Comparison of ENCODE assay signal across 27 cellular contexts in genomic region chr12:105292705-105293104, GRCh38. TPM values are rescaled to one million over a fixed set of nuclear protein-coding genes. Genes with fewer than 3 reads are reported as not detected.
DNase-seq lines count a peak whose midpoint lies in the region; ATAC-seq and TF ChIP-seq lines count a peak whose summit lies in the region.
"Had no signal": no experiment of that assay in that cellular context is flagged by ENCODE, and none has a peak within 500 bp of the region (broad histone marks: within the 10 kb centered on the region; RNA-seq: fewer than 3 reads in every experiment).

No MANE protein-coding gene starts in this region.

- H3K14ac ChIP-seq in IMR-90 (replicated peaks; ENCODE audit: low read depth, low read length) = no peak overlapping the region

- H3K27me3 ChIP-seq in IMR-90 (ENCODE audit: control insufficient read depth, insufficient read depth, low read length) = no peaks in the 10 kb centered on the region
- H3K27me3 ChIP-seq: foreskin keratinocyte, left lung, Peyer's patch, SJCRH30, spleen, uterus had no signal

- H4K91ac ChIP-seq in IMR-90 (ENCODE audit: insufficient read depth, low read depth, low read length) = no peak overlapping the region

- H3K9me3 ChIP-seq in IMR-90 (ENCODE audit: control insufficient read depth, insufficient read depth, low read length) = no peaks in the 10 kb centered on the region; the same call in 1 of the 2 replicates
- H3K9me3 ChIP-seq: Peyer's patch, SJCRH30, uterus had no signal

- no peak overlapping the region for H2BK20ac ChIP-seq in IMR-90 (ENCODE audit: low read depth, low read length)

- H3K9ac ChIP-seq in IMR-90 (ENCODE audit: low read depth, low read length) = no peak overlapping the region

- H4K20me1 ChIP-seq in IMR-90 (ENCODE audit: insufficient read depth, low read length) = no peaks in the 10 kb centered on the region

- intact Hi-C loops in IMR-90 (cut with micrococcal nuclease) = no loop called here

- WGBS in IMR-90 (ENCODE audit: extremely low coverage in 2 of 2, insufficient read length in 1 of 2), 2 experiments = no CpG with 5 or more reads among the region's 1 CpG

- no peak overlapping the region for H4K5ac ChIP-seq in IMR-90 (ENCODE audit: low read depth, low read length)

- no peaks in the 10 kb centered on the region for H3K27me3 Mint-ChIP-seq in chondrocyte (ENCODE audit: low read depth)
- H3K27me3 Mint-ChIP-seq: stimulated activated memory B cell treated with anti-CD40 and anti-IgM and Interleukin-4, amounts not matched to agents 10 μg/mL and 1 μg/mL and 100 μg/mL, for 72 hours had no signal

- no peak overlapping the region for H2BK15ac ChIP-seq in IMR-90 (ENCODE audit: low read depth, low read length)

- TF ChIP-seq CTCF in AG10803 (conservative IDR thresholded peaks at IDR 0.05; ENCODE audit: low read length) = no peak
- TF ChIP-seq CTCF in IMR-90 (conservative IDR thresholded peaks at IDR 0.05; ENCODE audit: low read depth, low read length) = no peak
- no peak for TF ChIP-seq CTCF in chondrocyte (IDR thresholded peaks at IDR 0.05)

- no peak overlapping the region for H3K18ac ChIP-seq in IMR-90 (ENCODE audit: low read depth, low read length)

- H4K8ac ChIP-seq in IMR-90 (ENCODE audit: low read depth in 2 of 2, low read length in 2 of 2) = no peak overlapping the region

- in situ Hi-C loops in IMR-90 (cut with MboI; ENCODE audit: low sequenced_read_pairs) = no loop called here

- H3K79me1 ChIP-seq in IMR-90 (ENCODE audit: low read depth in 1 of 2, low read length in 2 of 2) = no peaks in the 10 kb centered on the region

- no peak overlapping the region for H2AK9ac ChIP-seq in IMR-90 (replicated peaks; ENCODE audit: low read depth, low read length, poor library complexity)

- no peak overlapping the region for H2AK5ac ChIP-seq in IMR-90 (ENCODE audit: low read depth, low read length)

- no peak overlapping the region for H3K4me2 ChIP-seq in IMR-90 (ENCODE audit: low read depth, low read length)

- CTCF ChIA-PET in IMR-90 (lab: Yijun Ruan, JAX) = no interaction called here

- no peak overlapping the region for H2AFZ ChIP-seq in IMR-90 (replicated peaks; ENCODE audit: low read length, poor library complexity)

- no peaks in the 10 kb centered on the region for H3K9me1 ChIP-seq in IMR-90 (ENCODE audit: insufficient read depth, low read length)

- TF ChIP-seq POLR2A in IMR-90 (IDR thresholded peaks at IDR 0.05; ENCODE audit: low read depth, low read length) = no peak

- H3K36me3 Mint-ChIP-seq in chondrocyte (ENCODE audit: low read depth) = no peaks in the 10 kb centered on the region
- H3K36me3 Mint-ChIP-seq: activated naive CD4-positive, alpha-beta T cell treated with anti-CD3 and anti-CD28 coated beads, Interleukin-2, amount 10 ng/mL, durations not matched to agents 7 days and 5 days; mesothelial cell of epicardium had no signal

- no peak for TF ChIP-seq RAD21 in IMR-90 (IDR thresholded peaks at IDR 0.05; ENCODE audit: low read length)

- no peak overlapping the region for H3K4me3 Mint-ChIP-seq in chondrocyte (ENCODE audit: unreplicated experiment)
- H3K4me3 Mint-ChIP-seq: activated naive CD4-positive, alpha-beta T cell treated with anti-CD3 and anti-CD28 coated beads, Interleukin-2, amount 10 ng/mL, durations not matched to agents 7 days and 5 days; mesothelial cell of epicardium; naive thymus-derived CD8-positive, alpha-beta T cell; stimulated activated memory B cell treated with anti-CD40 and anti-IgM and Interleukin-4, amounts not matched to agents 10 μg/mL and 1 μg/mL and 100 μg/mL, for 72 hours; T-helper 17 cell had no signal

- H3K27ac Mint-ChIP-seq in chondrocyte (ENCODE audit: unreplicated experiment) = peak overlapping the region; percentile 41
- H3K27ac Mint-ChIP-seq: activated naive CD4-positive, alpha-beta T cell treated with anti-CD3 and anti-CD28 coated beads, Interleukin-2, amount 10 ng/mL, durations not matched to agents 7 days and 5 days; mesothelial cell of epicardium; naive thymus-derived CD8-positive, alpha-beta T cell; stimulated activated memory B cell treated with anti-CD40 and anti-IgM and Interleukin-4, amounts not matched to agents 10 μg/mL and 1 μg/mL and 100 μg/mL, for 72 hours; T-helper 17 cell had no signal

- H3K36me3 ChIP-seq in IMR-90 (ENCODE audit: control insufficient read depth, insufficient read depth, low read length) = no peaks in the 10 kb centered on the region
- H3K36me3 ChIP-seq: cardiac muscle cell, left lung, Peyer's patch, SJCRH30, spleen, uterus had no signal

- H3K4me1 Mint-ChIP-seq in chondrocyte (ENCODE audit: low read depth) = peaks cover 14% of the 10 kb centered on the region
- H3K4me1 Mint-ChIP-seq: activated naive CD4-positive, alpha-beta T cell treated with anti-CD3 and anti-CD28 coated beads, Interleukin-2, amount 10 ng/mL, durations not matched to agents 7 days and 5 days; naive thymus-derived CD8-positive, alpha-beta T cell; stimulated activated memory B cell treated with anti-CD40 and anti-IgM and Interleukin-4, amounts not matched to agents 10 μg/mL and 1 μg/mL and 100 μg/mL, for 72 hours; T-helper 17 cell had no signal

- H3K4ac ChIP-seq in IMR-90 (ENCODE audit: low read depth, low read length) = no peak overlapping the region

- dilution Hi-C loops in IMR-90 (cut with HindIII; ENCODE audit: low sequenced_read_pairs, unreplicated experiment) = no loop called here

- POLR2A ChIA-PET in IMR-90 (lab: Charles Lee; ENCODE audit: unreplicated experiment) = no interaction called here

- H3K4me1 ChIP-seq in IMR-90 (ENCODE audit: control insufficient read depth, insufficient read depth, low read length) = no peaks in the 10 kb centered on the region; the same call in 1 of the 2 replicates
- H3K4me1 ChIP-seq: left lung, Peyer's patch, SJCRH30, spleen, uterus had no signal

- H3K56ac ChIP-seq in IMR-90 (ENCODE audit: extremely low read depth, insufficient read depth, low read length) = no peak overlapping the region

- no peak overlapping the region for H3K27ac ChIP-seq in IMR-90 (ENCODE audit: insufficient read depth, low read length)
- H3K27ac ChIP-seq: cardiac muscle cell, foreskin keratinocyte, left lung, Peyer's patch, SJCRH30, spleen, uterus had no signal

- no peak overlapping the region for H3K4me3 ChIP-seq in AG10803 (ENCODE audit: low read length)
- H3K4me3 ChIP-seq in IMR-90 (ENCODE audit: insufficient read depth, low read depth, low read length) = no peak overlapping the region
- H3K4me3 ChIP-seq: cardiac muscle cell, left lung, Peyer's patch, SJCRH30, spleen, uterus had no signal

- H3K23ac ChIP-seq in IMR-90 (ENCODE audit: low read depth, low read length) = no peak overlapping the region

- peaks cover 4% of the 10 kb centered on the region for H3K9me3 Mint-ChIP-seq in chondrocyte (ENCODE audit: low read depth)

- BruUV-seq in IMR-90 (replicated peaks; lab: Mats Ljungman, UMichigan) = no TSS peak

- no peak overlapping the region for H2BK5ac ChIP-seq in IMR-90 (ENCODE audit: low read depth, low read length, poor library complexity, severe bottlenecking)

- DNase-seq in AG10803 (ENCODE audit: low read depth) (peak; percentile 23), IMR-90 (peak; percentile 31), chondrocyte (ENCODE audit: low spot score) (no peak), kidney tubule cell (ENCODE audit: low spot score) (peak; percentile 36), mesenteric fat pad (ENCODE audit: low spot score) (no peak)
- DNase-seq: ACHN; activated CD4-positive, alpha-beta T cell treated with anti-CD3 and anti-CD28 coated beads for 4 hours; activated naive CD4-positive, alpha-beta T cell treated with anti-CD3 and anti-CD28 coated beads, Interleukin-2, amount 10 ng/mL, durations not matched to agents 7 days and 5 days; amygdala; C1 segment of cervical spinal cord; foreskin keratinocyte; left lung; naive thymus-derived CD8-positive, alpha-beta T cell; NCI-H1417 treated with DMSO at 0.1 percent for 48 hours; NCI-H524; Peyer's patch; SJCRH30; spleen; stimulated activated CD4-positive, alpha-beta T cell treated with anti-CD3 and anti-CD28 coated beads, Interleukin-2, amount 100 ng/mL, for 48 hours; T-helper 17 cell; uterus had no signal

- H2BK120ac ChIP-seq in IMR-90 (ENCODE audit: low read depth, low read length) = no peak overlapping the region

- ATAC-seq in IMR-90 (ENCODE audit: low read depth) (no peak), GM18519 (IDR thresholded peaks at IDR 0.05; ENCODE audit: low FRiP score, unreplicated experiment) (no peak), GM21390 (IDR thresholded peaks at IDR 0.05; ENCODE audit: unreplicated experiment) (no peak), HG02938 (IDR thresholded peaks at IDR 0.05; ENCODE audit: unreplicated experiment) (no peak)
- ATAC-seq: foreskin keratinocyte; left lung; naive thymus-derived CD8-positive, alpha-beta T cell; stimulated activated memory B cell treated with anti-CD40 and anti-IgM and Interleukin-4, amounts not matched to agents 10 μg/mL and 1 μg/mL and 100 μg/mL, for 72 hours; T-helper 17 cell had no signal

TF ChIP-seq in IMR-90, 13 proteins besides CTCF, POLR2A, EP300 and RAD21:
- TF ChIP-seq BHLHE40 (IDR thresholded peaks at IDR 0.05; ENCODE audit: low read depth, low read length) (no peak), CHD1 (IDR thresholded peaks at IDR 0.05; ENCODE audit: low read depth, low read length) (no peak), NFE2L2 (IDR thresholded peaks at IDR 0.05; ENCODE audit: low read depth, low read length) (no peak), SMC3 (IDR thresholded peaks at IDR 0.05; ENCODE audit: low read depth, low read length) (no peak), ELK1 (IDR thresholded peaks at IDR 0.05; ENCODE audit: borderline replicate concordance, low read depth, low read length) (no peak)

RNA-seq across cellular contexts. Expression of gene C12orf75, which starts 37.8 kb away (rescaled TPM):
- total RNA-seq in IMR-90 (2012; rRNA removed) (145 and 216 TPM in 2 replicates), chondrocyte (189 to 310 TPM (median 286 TPM) in 3 replicates), mesenteric fat pad (8.9 TPM)
- 264 and 278 TPM in 2 replicates for polyA plus RNA-seq in IMR-90 (2012; rRNA removed)
- polyA plus RNA-seq in IMR-90 (2012; cell fraction: cytosol; rRNA removed) = 100 and 104 TPM in 2 replicates
- 23.5 and 101 TPM in 2 replicates for polyA plus RNA-seq in IMR-90 (2012; cell fraction: nucleus; rRNA removed; ENCODE audit: low replicate concordance)

RNA-seq across cellular contexts. Expression of gene APPL2, which starts 56.7 kb away (rescaled TPM):
- total RNA-seq in IMR-90 (2012; rRNA removed) (42.3 and 53.3 TPM in 2 replicates), chondrocyte (46.2 to 51.7 TPM (median 47.5 TPM) in 3 replicates), mesenteric fat pad (55.1 TPM)
- 50.3 and 65.8 TPM in 2 replicates for polyA plus RNA-seq in IMR-90 (2012; rRNA removed)
- 18.1 and 37.3 TPM in 2 replicates for polyA plus RNA-seq in IMR-90 (2012; cell fraction: cytosol; rRNA removed)
- 26.2 and 113 TPM in 2 replicates for polyA plus RNA-seq in IMR-90 (2012; cell fraction: nucleus; rRNA removed; ENCODE audit: low replicate concordance)

Comparison
In these comparisons a context has a peak if more than half of its experiments do, and no peak if none do; other contexts are left out.
1. DNase-seq: peak in AG10803 (single experiment), IMR-90 (single experiment) and kidney tubule cell (single experiment); none in chondrocyte (single experiment) and mesenteric fat pad (single experiment).
2. RNA of gene C12orf75, which starts 37.8 kb away (total RNA-seq): 189 to 310 TPM in chondrocyte and 145 to 216 TPM in IMR-90; 8.9 TPM in mesenteric fat pad (single experiment); every median in the first group is over 10 times any median in the second.